Comparison of ENCODE assay signal across 23 cellular contexts in genomic region chrX:46698691-46699090, GRCh38.
DNase-seq lines count a peak whose midpoint lies in the region; ATAC-seq, FAIRE-seq and TF ChIP-seq lines count a peak whose summit lies in the region.
"Had no signal": no experiment of that assay in that cellular context is flagged by ENCODE, and none has a peak within 500 bp of the region (broad histone marks: within the 10 kb centered on the region; RNA-seq: fewer than 3 reads in every experiment).

No MANE protein-coding gene starts in this region.

- in situ Hi-C loops in KBM-7 (cut with MboI; ENCODE audit: low pct_unique_long_range_greater_than_20kb, low sequenced_read_pairs), result no loop called here

- DNase-seq in GM12891 (ENCODE audit: insufficient read length, low spot score) (no peak), dermis blood vessel endothelial cell (peak; percentile 50), putamen (ENCODE audit: low spot score) (peak; percentile 49), RWPE1 (ENCODE audit: low spot score) (no peak), KBM-7 (no peak)
- DNase-seq: ACHN; CD4-positive, alpha-beta T cell; GDM1; NCI-H1092; NCI-H1436; NCI-H187 treated with DMSO at 0.1 percent for 48 hours; NCI-H345; NCI-H524; NCI-H774; NK-92 treated with Interleukin-12 subunit alpha and Interleukin-12 subunit beta, amount 100 ng/mL, for 24 hours; SJCRH30 had no signal

- FAIRE-seq in GM12891 (lab: Jason Lieb, UNC), result peak; percentile 9
- FAIRE-seq: H54, HepG2, K562 had no signal

- POLR2A ChIA-PET in RWPE1 (lab: Yijun Ruan, JAX; ENCODE audit: low non-redundant PET), result no interaction called here

- H3K4me3 ChIP-seq in HUES64 (ENCODE audit: low read length), result peak overlapping the region; percentile 16
- H3K4me3 ChIP-seq: BLaER1, K562, SJCRH30 had no signal

- 69% methylated on average over 1 of the region's 3 CpGs for WGBS in HUES64

- no peaks in the 10 kb centered on the region for H3K27me3 ChIP-seq in HUES64 (ENCODE audit: insufficient read depth, low read length)
- H3K27me3 ChIP-seq: BLaER1, SJCRH30 had no signal

- no peaks in the 10 kb centered on the region for H3K36me3 ChIP-seq in HUES64 (ENCODE audit: insufficient read depth, low read length)
- H3K36me3 ChIP-seq: BLaER1, SJCRH30 had no signal

- CTCF ChIA-PET in RWPE1 (lab: Yijun Ruan, JAX), result no interaction called here

- no peak overlapping the region for H3K27ac ChIP-seq in HUES64 (ENCODE audit: low read depth, low read length)
- no peak overlapping the region for H3K27ac ChIP-seq in RWPE1
- H3K27ac ChIP-seq: BLaER1, SJCRH30 had no signal

- TF ChIP-seq CTCF in RWPE1 (conservative IDR thresholded peaks at IDR 0.05; ENCODE audit: low read depth), result no peak

- peaks cover 8% of the 10 kb centered on the region; the same call in 1 of the 2 replicates for H3K4me1 ChIP-seq in HUES64 (ENCODE audit: insufficient read depth, low read length)
- H3K4me1 ChIP-seq: SJCRH30 had no signal

- no peak for ATAC-seq in GM19452 (IDR thresholded peaks at IDR 0.05; ENCODE audit: unreplicated experiment)
- ATAC-seq: HepG2, K562, Panc1 had no signal

- TF ChIP-seq POLR2A in GM12891 (IDR thresholded peaks at IDR 0.05; ENCODE audit: low read depth, low read length), result no peak

- H3K9ac ChIP-seq in HUES64 (ENCODE audit: low read depth, low read length), result no peak overlapping the region
- H3K9ac ChIP-seq: BLaER1 had no signal

- no peaks in the 10 kb centered on the region for H3K9me3 ChIP-seq in HUES64 (ENCODE audit: insufficient read depth, low read depth, low read length)
- H3K9me3 ChIP-seq: BLaER1, SJCRH30 had no signal

TF ChIP-seq in GM12891, 5 proteins besides CTCF, POLR2A, EP300 and RAD21:
- TF ChIP-seq SPI1 (IDR thresholded peaks at IDR 0.05; ENCODE audit: low read depth, low read length), result no peak
- TF ChIP-seq TAF1 (IDR thresholded peaks at IDR 0.05; ENCODE audit: low read depth, low read length), result no peak
- no peak for TF ChIP-seq POLR2AphosphoS5 (IDR thresholded peaks at IDR 0.05; ENCODE audit: low read depth, low read length)
- TF ChIP-seq POU2F2 (IDR thresholded peaks at IDR 0.05; ENCODE audit: low read depth, low read length), result no peak
- TF ChIP-seq PAX5 (IDR thresholded peaks at IDR 0.05; ENCODE audit: insufficient read depth, low read length, severe bottlenecking), result no peak

Comparison
In these comparisons a context has a peak if more than half of its experiments do, and no peak if none do; other contexts are left out.
1. DNase-seq: peak in dermis blood vessel endothelial cell (single experiment) and putamen (single experiment); none in GM12891 (single experiment), RWPE1 (single experiment) and KBM-7 (single experiment).